9 cellular contexts compared by ENCODE assay signal in genomic region chr11:65499713-65500261, GRCh38. TPM values are rescaled to one million over a fixed set of nuclear protein-coding genes. Genes with fewer than 3 reads are reported as not detected.
DNase-seq lines count a peak whose midpoint lies in the region; ATAC-seq and TF ChIP-seq lines count a peak whose summit lies in the region.
"Had no signal": no experiment of that assay in that cellular context is flagged by ENCODE, and none has a peak within 500 bp of the region (broad histone marks: within the 10 kb centered on the region; RNA-seq: fewer than 3 reads in every experiment).

No MANE protein-coding gene starts in this region.

- no peak overlapping the region for H3K4me3 Mint-ChIP-seq in naive thymus-derived CD4-positive, alpha-beta T cell
- H3K4me3 Mint-ChIP-seq in activated CD8-positive, alpha-beta memory T cell treated with anti-CD3 and anti-CD28 coated beads, Interleukin-2, amount 10 ng/mL, durations not matched to agents 7 days and 5 days = no peak overlapping the region
- H3K4me3 Mint-ChIP-seq: T-helper 1 cell treated with Interleukin-12 subunit alpha and Interleukin-12 subunit beta and Interleukin-4 antibody, amounts not matched to agents 30 μg/mL and 1 μg/mL, for 36 hours had no signal

- intact Hi-C loops in naive thymus-derived CD4-positive, alpha-beta T cell (cut with micrococcal nuclease) = loop anchor here (1.0 to 10.0 kb wide), 3 partner anchors 8 to 785 kb away; partner anchors contain the start of gene YIF1A (in 1 of the 2)
- intact Hi-C loops in posterior cingulate gyrus (cut with DNase I) = no loop called here

- no peak for TF ChIP-seq CTCF in AG10803 (conservative IDR thresholded peaks at IDR 0.05; ENCODE audit: low read length)
- TF ChIP-seq CTCF in KMS-11 (conservative IDR thresholded peaks at IDR 0.05; ENCODE audit: low read depth, low read length) = no peak
- TF ChIP-seq CTCF in coronary artery (IDR thresholded peaks at IDR 0.05) = no peak

- peaks cover 35% of the 10 kb centered on the region for H3K4me1 ChIP-seq in KMS-11 (ENCODE audit: low read depth, poor library complexity, severe bottlenecking)
- H3K4me1 ChIP-seq in naive thymus-derived CD4-positive, alpha-beta T cell (ENCODE audit: control insufficient read depth in 2 of 2, insufficient read depth in 2 of 2, low read length in 2 of 2) = peaks cover 13 to 17% of the 10 kb centered on the region in 2 donors

- no peaks in the 10 kb centered on the region for H3K9me3 ChIP-seq in naive thymus-derived CD4-positive, alpha-beta T cell (ENCODE audit: control insufficient read depth in 2 of 3, low read length in 3 of 3)

- H3K9ac ChIP-seq in KMS-11 = peak overlapping the region; percentile 100

- H3K27ac ChIP-seq in KMS-11 = peak overlapping the region; percentile 99
- H3K27ac ChIP-seq in coronary artery = peak overlapping the region; percentile 97
- H3K27ac ChIP-seq in naive thymus-derived CD4-positive, alpha-beta T cell (ENCODE audit: low read depth, low read length) = peak overlapping the region; percentile 99

- no peak for ATAC-seq in naive thymus-derived CD4-positive, alpha-beta T cell
- no peak for ATAC-seq in activated CD8-positive, alpha-beta memory T cell treated with anti-CD3 and anti-CD28 coated beads, Interleukin-2, amount 10 ng/mL, durations not matched to agents 7 days and 5 days
- ATAC-seq in GM19035 (IDR thresholded peaks at IDR 0.05; ENCODE audit: unreplicated experiment) = no peak

- no peak for DNase-seq in AG10803 (ENCODE audit: low read depth)
- DNase-seq in coronary artery (ENCODE audit: low spot score) = no peak
- peak in 2 of 9 donors; percentile 38 for DNase-seq in naive thymus-derived CD4-positive, alpha-beta T cell
- no peak for DNase-seq in posterior cingulate gyrus
- DNase-seq in NCI-H226 = no peak
- DNase-seq in activated CD8-positive, alpha-beta memory T cell treated with anti-CD3 and anti-CD28 coated beads, Interleukin-2, amount 10 ng/mL, durations not matched to agents 7 days and 5 days = no peak

- H2AFZ ChIP-seq in KMS-11 (ENCODE audit: low read depth) = no peak overlapping the region

- POLR2A ChIA-PET in naive thymus-derived CD4-positive, alpha-beta T cell (lab: Charles Lee) = interaction anchor here (0.6 to 27.5 kb wide), 47 partner anchors 5 to 1292 kb away, joined by 3 to 2591 read pairs (median 13); partner anchors contain the start of genes CCDC85B, CFL1, DPF2 and FAM89B

- peaks cover 0 to 10% (median 0%) of the 10 kb centered on the region in 5 donors for H3K27me3 Mint-ChIP-seq in naive thymus-derived CD4-positive, alpha-beta T cell
- peaks cover 6% of the 10 kb centered on the region for H3K27me3 Mint-ChIP-seq in activated CD8-positive, alpha-beta memory T cell treated with anti-CD3 and anti-CD28 coated beads, Interleukin-2, amount 10 ng/mL, durations not matched to agents 7 days and 5 days

- H3K36me3 ChIP-seq in KMS-11 (ENCODE audit: insufficient read depth) = peaks cover 58% of the 10 kb centered on the region
- H3K36me3 ChIP-seq in naive thymus-derived CD4-positive, alpha-beta T cell (ENCODE audit: control insufficient read depth in 2 of 3, insufficient read depth in 3 of 3, low read length in 3 of 3) = peaks cover 43 to 51% (median 45%) of the 10 kb centered on the region in 3 experiments

- peak overlapping the region; percentile 96 for H3K4me3 ChIP-seq in AG10803 (ENCODE audit: low read length)
- H3K4me3 ChIP-seq in KMS-11 (IDR thresholded peaks at IDR 0.05; ENCODE audit: insufficient read depth, low read depth, low read length) = no peak overlapping the region
- H3K4me3 ChIP-seq in coronary artery = peak overlapping the region; percentile 88
- H3K4me3 ChIP-seq in naive thymus-derived CD4-positive, alpha-beta T cell (ENCODE audit: low read length) = peak overlapping the region; percentile 99

- H3K27me3 ChIP-seq in KMS-11 (ENCODE audit: insufficient read depth, low read depth) = no peaks in the 10 kb centered on the region
- no peaks in the 10 kb centered on the region for H3K27me3 ChIP-seq in naive thymus-derived CD4-positive, alpha-beta T cell (ENCODE audit: control insufficient read depth in 2 of 2, insufficient read depth in 2 of 2, low read length in 2 of 2)

- peak overlapping the region; percentile 94 for H3K4me2 ChIP-seq in KMS-11

- CTCF ChIA-PET in naive thymus-derived CD4-positive, alpha-beta T cell (lab: Charles Lee) = interaction anchor here (0.6 to 4.9 kb wide), 10 partner anchors 9 to 1946 kb away, joined by 3 to 68 read pairs (median 10); partner anchors contain the start of genes NEAT1 and SCYL1
- CTCF ChIA-PET in activated CD8-positive, alpha-beta memory T cell treated with anti-CD3 and anti-CD28 coated beads, Interleukin-2, amount 10 ng/mL, durations not matched to agents 7 days and 5 days (lab: Charles Lee) = interaction anchor here (0.7 to 19.1 kb wide), 6 partner anchors 7 to 360 kb away, joined by 3 to 489 read pairs (median 22); partner anchors contain the start of gene NEAT1

- no peak overlapping the region for H3K27ac Mint-ChIP-seq in naive thymus-derived CD4-positive, alpha-beta T cell
- no peak overlapping the region for H3K27ac Mint-ChIP-seq in activated CD8-positive, alpha-beta memory T cell treated with anti-CD3 and anti-CD28 coated beads, Interleukin-2, amount 10 ng/mL, durations not matched to agents 7 days and 5 days
- H3K27ac Mint-ChIP-seq: T-helper 1 cell treated with Interleukin-12 subunit alpha and Interleukin-12 subunit beta and Interleukin-4 antibody, amounts not matched to agents 30 μg/mL and 1 μg/mL, for 36 hours had no signal

- H3K4me1 Mint-ChIP-seq in naive thymus-derived CD4-positive, alpha-beta T cell = peaks cover 25 to 36% (median 31%) of the 10 kb centered on the region in 7 donors
- H3K4me1 Mint-ChIP-seq in activated CD8-positive, alpha-beta memory T cell treated with anti-CD3 and anti-CD28 coated beads, Interleukin-2, amount 10 ng/mL, durations not matched to agents 7 days and 5 days = peaks cover 32% of the 10 kb centered on the region

- peaks cover 0 to 4% (median 0%) of the 10 kb centered on the region in 11 donors for H3K9me3 Mint-ChIP-seq in naive thymus-derived CD4-positive, alpha-beta T cell
- no peaks in the 10 kb centered on the region for H3K9me3 Mint-ChIP-seq in activated CD8-positive, alpha-beta memory T cell treated with anti-CD3 and anti-CD28 coated beads, Interleukin-2, amount 10 ng/mL, durations not matched to agents 7 days and 5 days (ENCODE audit: low read depth)
- H3K9me3 Mint-ChIP-seq: T-helper 1 cell treated with Interleukin-12 subunit alpha and Interleukin-12 subunit beta and Interleukin-4 antibody, amounts not matched to agents 30 μg/mL and 1 μg/mL, for 36 hours had no signal

- peaks cover 14 to 16% (median 15%) of the 10 kb centered on the region in 5 donors for H3K36me3 Mint-ChIP-seq in naive thymus-derived CD4-positive, alpha-beta T cell
- peaks cover 15% of the 10 kb centered on the region for H3K36me3 Mint-ChIP-seq in activated CD8-positive, alpha-beta memory T cell treated with anti-CD3 and anti-CD28 coated beads, Interleukin-2, amount 10 ng/mL, durations not matched to agents 7 days and 5 days

- peaks cover 59% of the 10 kb centered on the region for H4K20me1 ChIP-seq in KMS-11 (ENCODE audit: insufficient read depth)

- H3K79me2 ChIP-seq in KMS-11 (ENCODE audit: insufficient read depth, low read depth) = peaks cover 89% of the 10 kb centered on the region

RNA-seq across cellular contexts. Expression of gene MALAT1, which starts 0.9 kb away (rescaled TPM):
- total RNA-seq in naive thymus-derived CD4-positive, alpha-beta T cell = over 10,000 TPM in 4 of 5 experiments, 1,000 to 10,000 TPM in 1; 8,375 to 32,234 (median 31,408) TPM
- polyA plus RNA-seq in naive thymus-derived CD4-positive, alpha-beta T cell = 1,000 to 10,000 TPM in 1 of 2 donors, 100 to 1,000 TPM in 1; 734 to 5,106 TPM
- total RNA-seq in activated CD8-positive, alpha-beta memory T cell treated with anti-CD3 and anti-CD28 coated beads, Interleukin-2, amount 10 ng/mL, durations not matched to agents 7 days and 5 days = 1,000 to 10,000 TPM; 4,026 to 5,234 TPM

RNA-seq across cellular contexts. Expression of gene SCYL1, which starts 25.1 kb away (rescaled TPM):
- 10 to 100 TPM; 63.2 to 79.8 (median 70.4) TPM for total RNA-seq in naive thymus-derived CD4-positive, alpha-beta T cell
- polyA plus RNA-seq in naive thymus-derived CD4-positive, alpha-beta T cell = 10 to 100 TPM; 27.0 to 69.1 TPM
- 10 to 100 TPM; 68.0 to 76.7 TPM for total RNA-seq in activated CD8-positive, alpha-beta memory T cell treated with anti-CD3 and anti-CD28 coated beads, Interleukin-2, amount 10 ng/mL, durations not matched to agents 7 days and 5 days

RNA-seq across cellular contexts. Expression of gene LTBP3, which starts 58.4 kb away (rescaled TPM):
- 100 to 1,000 TPM in 4 of 5 experiments, 10 to 100 TPM in 1; 91.4 to 288 (median 280) TPM for total RNA-seq in naive thymus-derived CD4-positive, alpha-beta T cell
- 10 to 100 TPM; 18.7 to 41.2 TPM for polyA plus RNA-seq in naive thymus-derived CD4-positive, alpha-beta T cell
- 10 to 100 TPM; 46.2 to 46.8 TPM for total RNA-seq in activated CD8-positive, alpha-beta memory T cell treated with anti-CD3 and anti-CD28 coated beads, Interleukin-2, amount 10 ng/mL, durations not matched to agents 7 days and 5 days
